ENCODE assay signal across 4 cellular contexts in the genomic region with DNA sequence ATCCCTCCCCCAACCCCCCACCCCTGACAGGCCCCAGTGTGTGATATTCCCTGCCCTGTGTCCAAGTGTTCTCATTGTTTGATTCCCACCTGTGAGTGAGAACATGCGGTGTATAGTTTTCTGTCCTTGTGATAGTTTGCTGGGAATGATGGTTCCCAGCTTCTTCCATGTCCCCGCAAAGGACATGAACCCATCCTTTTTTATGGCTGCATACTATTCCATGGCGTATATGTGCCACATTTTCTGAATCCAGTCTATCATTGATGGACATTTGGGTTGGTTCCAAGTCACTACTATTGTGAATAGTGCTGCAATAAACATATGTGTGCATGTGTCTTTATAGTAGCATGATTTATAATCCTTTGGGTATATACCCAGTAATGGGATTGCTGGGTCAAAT. TPM values are rescaled to one million over a fixed set of nuclear protein-coding genes. Genes with fewer than 3 reads are reported as not detected.
"Had no signal": no experiment of that assay in that cellular context is flagged by ENCODE, and none has a peak within 500 bp of the region (broad histone marks: within the 10 kb centered on the region; RNA-seq: fewer than 3 reads in every experiment).

No MANE protein-coding gene starts in this region.

RNA-seq across cellular contexts. Expression of a gene that starts 29.9 kb away (rescaled TPM):
- total RNA-seq: HepG2, HT-29, IMR-90 had no signal
- polyA plus RNA-seq: HepG2, IgD-negative memory B cell, IMR-90 had no signal
